10 cellular contexts compared by ENCODE assay signal in the genomic region with DNA sequence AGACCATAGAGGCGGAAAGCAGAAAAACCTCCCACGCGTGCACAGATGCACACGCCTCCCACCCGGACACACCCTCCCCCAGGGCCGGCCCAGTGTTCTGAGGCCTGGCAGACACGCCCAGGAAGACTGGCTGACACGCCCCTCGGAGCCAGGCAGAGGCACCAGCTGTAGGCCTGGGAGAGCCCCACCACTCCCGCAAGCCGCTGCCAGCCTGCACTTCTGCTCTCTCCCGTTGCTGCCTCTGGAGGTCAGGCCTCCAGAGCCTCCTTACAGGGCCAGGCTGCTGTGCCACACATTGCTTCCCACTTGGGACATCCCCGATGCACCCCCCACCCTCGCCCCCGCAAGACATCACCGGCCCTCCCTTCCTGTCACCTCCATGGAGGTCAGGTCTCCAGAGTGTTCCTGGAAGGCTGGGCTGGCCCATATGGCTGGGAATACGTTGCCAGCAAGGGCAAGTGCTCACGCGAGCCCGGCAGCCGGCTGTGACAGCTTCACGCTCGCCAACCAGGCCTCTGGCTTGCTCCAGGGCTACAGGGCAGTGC. TPM values are rescaled to one million over a fixed set of nuclear protein-coding genes. Genes with fewer than 3 reads are reported as not detected.
DNase-seq lines count a peak whose midpoint lies in the region; ATAC-seq, FAIRE-seq and TF ChIP-seq lines count a peak whose summit lies in the region.
"Had no signal": no experiment of that assay in that cellular context is flagged by ENCODE, and none has a peak within 500 bp of the region (broad histone marks: within the 10 kb centered on the region; RNA-seq: fewer than 3 reads in every experiment).

No MANE protein-coding gene starts in this region.

- peaks cover 19% of the 10 kb centered on the region for H3K4me1 ChIP-seq in right cardiac atrium (ENCODE audit: control insufficient read depth, insufficient read depth, low read length)

- no peaks in the 10 kb centered on the region for H3K27me3 ChIP-seq in right cardiac atrium (ENCODE audit: control insufficient read depth, insufficient read depth)

- TF ChIP-seq POLR2A in H54 (IDR thresholded peaks at IDR 0.05; ENCODE audit: low read depth, low read length), result no peak

- intact Hi-C loops in right cardiac atrium (cut with DNase I) (no loop called here), posterior vena cava (cut with DNase I) (no loop called here)

- no peak for FAIRE-seq in H54 (lab: Jason Lieb, UNC)
- no peak for FAIRE-seq in RCC 7860 (lab: Jason Lieb, UNC)

- no peaks in the 10 kb centered on the region for H3K9me3 ChIP-seq in right cardiac atrium (ENCODE audit: control insufficient read depth, low read length)
- H3K9me3 ChIP-seq: neutrophil had no signal

- H3K27ac ChIP-seq in right cardiac atrium (ENCODE audit: low read length), result peak overlapping the region; percentile 55
- H3K27ac ChIP-seq: KMS-11, neutrophil had no signal

- DNase-seq in H54 (ENCODE audit: insufficient read length, low spot score), result peak; percentile 38
- DNase-seq in RCC 7860 (ENCODE audit: low spot score), result peak; percentile 40
- peak; percentile 19 to 24 for DNase-seq in activated T-helper 1 cell treated with anti-CD3 and anti-CD28 coated beads, Interleukin-2, amount 50 U/mL, for 16 hours (ENCODE audit: low read depth in 1 of 2, low spot score in 1 of 2)
- peak; percentile 80 to 89 (median 88) for DNase-seq in right cardiac atrium
- DNase-seq in stimulated activated CD4-positive, alpha-beta T cell treated with anti-CD3 and anti-CD28 coated beads, Interleukin-4, amount 100 ng/mL, for 4 hours, result peak; percentile 39 to 55
- no peak for DNase-seq in posterior vena cava (ENCODE audit: low spot score)

- H3K4me3 ChIP-seq in right cardiac atrium (ENCODE audit: low read length), result no peak overlapping the region

- 13% methylated on average over 23 of the region's 23 CpGs for WGBS in right cardiac atrium

- ATAC-seq in right cardiac atrium (peak; percentile 86 to 93), HG03045 (IDR thresholded peaks at IDR 0.05; ENCODE audit: unreplicated experiment) (no peak), HG02678 (IDR thresholded peaks at IDR 0.05; ENCODE audit: unreplicated experiment) (no peak)

RNA-seq across cellular contexts. Expression of a gene that starts 40.4 kb away (rescaled TPM):
- total RNA-seq in right cardiac atrium, result 10 to 100 TPM; 51.0 to 98.9 (median 59.2) TPM
- polyA plus RNA-seq in right cardiac atrium, result 24.2 TPM
- total RNA-seq in posterior vena cava, result 10 to 100 TPM; 18.4 to 21.5 TPM

Comparison
In these comparisons a context has a peak if more than half of its experiments do, and no peak if none do; other contexts are left out.
1. ATAC-seq: peak in right cardiac atrium (2 of 2); none in HG03045 (single experiment) and HG02678 (single experiment).